Comparison of ENCODE assay signal across 25 cellular contexts in genomic region chr10:97356918-97357317, GRCh38.
"Had no signal": no experiment of that assay in that cellular context is flagged by ENCODE, and none has a peak within 500 bp of the region (broad histone marks: within the 10 kb centered on the region; RNA-seq: fewer than 3 reads in every experiment).

No MANE protein-coding gene starts in this region.

- H3K4me1 Mint-ChIP-seq: activated B cell treated with CpG ODN at 0.5 μM for 24 hours; activated CD4-positive, alpha-beta T cell treated with anti-CD3 and anti-CD28 coated beads for 36 hours; activated naive CD4-positive, alpha-beta T cell treated with anti-CD3 and anti-CD28 coated beads, Interleukin-2, amount 50 U/mL, for 24 hours; neural progenitor cell had no signal

- H3K27me3 ChIP-seq: breast epithelium, esophagus muscularis mucosa, neural progenitor cell, right lobe of liver, vagina had no signal

- H3K27me3 Mint-ChIP-seq: activated B cell treated with CpG ODN at 0.5 μM for 24 hours; activated CD4-positive, alpha-beta T cell treated with anti-CD3 and anti-CD28 coated beads for 36 hours; activated CD8-positive, alpha-beta memory T cell treated with anti-CD3 and anti-CD28 coated beads, Interleukin-2, amount 10 ng/mL, durations not matched to agents 7 days and 5 days; activated naive CD4-positive, alpha-beta T cell treated with anti-CD3 and anti-CD28 coated beads, Interleukin-2, amount 50 U/mL, for 24 hours; naive thymus-derived CD4-positive, alpha-beta T cell; progenitor cell of endocrine pancreas; stimulated activated naive CD8-positive, alpha-beta T cell treated with anti-CD3 and anti-CD28 coated beads, Interleukin-15, Interleukin-2, amounts not matched to agents 100 ng/mL and 50 ng/mL, for 24 hours; T-cell; type B pancreatic cell had no signal

- H3K36me3 ChIP-seq: breast epithelium, neural progenitor cell, right lobe of liver, vagina had no signal

- H3K4me2 ChIP-seq: neural progenitor cell had no signal

- H3K27ac Mint-ChIP-seq: activated B cell treated with CpG ODN at 0.5 μM for 24 hours; activated CD4-positive, alpha-beta T cell treated with anti-CD3 and anti-CD28 coated beads for 36 hours; activated naive CD4-positive, alpha-beta T cell treated with anti-CD3 and anti-CD28 coated beads, Interleukin-2, amount 50 U/mL, for 24 hours; activated T-helper 2 cell treated with anti-CD3 and anti-CD28 coated beads, Interferon-gamma antibody, Interleukin-2, Interleukin-4, amounts not matched to agents 10 μg/mL and 5 μg/mL and 100 μg/mL, durations not matched to agents 14 hours and 24 hours and 36 hours; endodermal cell; neural progenitor cell; progenitor cell of endocrine pancreas; stimulated activated naive CD8-positive, alpha-beta T cell treated with anti-CD3 and anti-CD28 coated beads, Interleukin-15, Interleukin-2, amounts not matched to agents 100 ng/mL and 50 ng/mL, for 24 hours; T-cell had no signal

- H3K9me3 Mint-ChIP-seq: activated B cell treated with CpG ODN at 0.5 μM for 24 hours; activated naive CD4-positive, alpha-beta T cell treated with anti-CD3 and anti-CD28 coated beads, Interleukin-2, amount 50 U/mL, for 24 hours; activated T-helper 2 cell treated with anti-CD3 and anti-CD28 coated beads, Interferon-gamma antibody, Interleukin-2, Interleukin-4, amounts not matched to agents 10 μg/mL and 5 μg/mL and 100 μg/mL, durations not matched to agents 14 hours and 24 hours and 36 hours; endodermal cell; naive thymus-derived CD4-positive, alpha-beta T cell; neural progenitor cell; stimulated activated naive CD8-positive, alpha-beta T cell treated with anti-CD3 and anti-CD28 coated beads, Interleukin-15, Interleukin-2, amounts not matched to agents 100 ng/mL and 50 ng/mL, for 24 hours; T-cell; type B pancreatic cell had no signal

- DNase-seq: activated B cell treated with CpG ODN at 0.5 μM for 24 hours; activated CD4-positive, alpha-beta T cell treated with anti-CD3 and anti-CD28 coated beads for 36 hours; activated T-cell treated with anti-CD3 and anti-CD28 coated beads, Interleukin-2, amount 50 U/mL, for 48 hours; central memory CD4-positive, alpha-beta T cell; endodermal cell; glutamatergic neuron; islet precursor cell; left ventricle myocardium inferior; midbrain; naive thymus-derived CD4-positive, alpha-beta T cell; right lobe of liver; stimulated activated CD4-positive, alpha-beta T cell treated with anti-CD3 and anti-CD28 coated beads, Interleukin-12 subunit alpha, Interleukin-12 subunit beta, amount 100 ng/mL, for 4 hours; stimulated activated CD4-positive, alpha-beta T cell treated with anti-CD3 and anti-CD28 coated beads, Interleukin-4, amount 100 ng/mL, for 1 hour had no signal

- H3K4me3 ChIP-seq: breast epithelium, esophagus muscularis mucosa, left ventricle myocardium inferior, neural progenitor cell, right lobe of liver, vagina had no signal

- H3K9me3 ChIP-seq: breast epithelium, esophagus muscularis mucosa, left ventricle myocardium inferior, right lobe of liver, vagina had no signal

- H3K9ac ChIP-seq: neural progenitor cell had no signal

- H2AFZ ChIP-seq: neural progenitor cell had no signal

- H3K4me1 ChIP-seq: breast epithelium, neural progenitor cell, right lobe of liver, vagina had no signal

- ATAC-seq: activated CD4-positive, alpha-beta T cell treated with anti-CD3 and anti-CD28 coated beads for 36 hours had no signal

- H3K4me3 Mint-ChIP-seq: activated B cell treated with CpG ODN at 0.5 μM for 24 hours; activated CD4-positive, alpha-beta T cell treated with anti-CD3 and anti-CD28 coated beads for 36 hours; activated CD8-positive, alpha-beta memory T cell treated with anti-CD3 and anti-CD28 coated beads, Interleukin-2, amount 10 ng/mL, durations not matched to agents 7 days and 5 days; activated CD8-positive, alpha-beta T cell treated with anti-CD3 and anti-CD28 coated beads, Interleukin-2, amount 10 ng/mL, durations not matched to agents 7 days and 5 days; activated naive CD4-positive, alpha-beta T cell treated with anti-CD3 and anti-CD28 coated beads, Interleukin-2, amount 50 U/mL, for 24 hours; endodermal cell; naive thymus-derived CD4-positive, alpha-beta T cell; neural progenitor cell; stimulated activated naive CD8-positive, alpha-beta T cell treated with anti-CD3 and anti-CD28 coated beads, Interleukin-15, Interleukin-2, amounts not matched to agents 100 ng/mL and 50 ng/mL, for 24 hours; T-cell; type B pancreatic cell had no signal

- H3K27ac ChIP-seq: breast epithelium, esophagus muscularis mucosa, neural progenitor cell, right lobe of liver had no signal
